Comparison of ENCODE assay signal across 1 cellular context in the genomic region with DNA sequence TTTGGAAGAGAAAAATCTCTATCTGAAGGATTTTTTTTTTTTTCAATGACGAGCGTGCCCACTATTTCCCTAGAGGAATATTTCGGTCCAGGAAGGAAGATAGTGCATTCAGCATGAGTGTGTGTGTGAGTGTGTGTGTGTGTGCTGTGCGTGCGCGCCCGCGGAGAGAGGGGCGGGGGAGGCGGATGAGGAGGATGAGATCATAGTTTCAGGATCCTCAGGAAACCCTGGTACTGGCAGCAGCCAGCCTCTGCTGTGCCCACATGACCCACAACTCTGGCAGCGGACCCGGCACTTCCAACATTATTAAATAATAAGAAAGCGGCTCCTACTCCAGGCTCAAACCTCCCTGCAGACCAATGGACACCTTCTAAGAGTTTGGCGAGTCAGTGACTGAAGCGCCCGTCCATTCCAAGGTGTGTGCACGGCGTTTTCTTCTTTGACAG.
TF ChIP-seq lines count a peak whose summit lies in the region.

No MANE protein-coding gene starts in this region.

TF ChIP-seq in HEK293, 187 proteins besides CTCF, POLR2A, EP300 and RAD21 (continued from another document):
- TF ChIP-seq, protein P1, sequence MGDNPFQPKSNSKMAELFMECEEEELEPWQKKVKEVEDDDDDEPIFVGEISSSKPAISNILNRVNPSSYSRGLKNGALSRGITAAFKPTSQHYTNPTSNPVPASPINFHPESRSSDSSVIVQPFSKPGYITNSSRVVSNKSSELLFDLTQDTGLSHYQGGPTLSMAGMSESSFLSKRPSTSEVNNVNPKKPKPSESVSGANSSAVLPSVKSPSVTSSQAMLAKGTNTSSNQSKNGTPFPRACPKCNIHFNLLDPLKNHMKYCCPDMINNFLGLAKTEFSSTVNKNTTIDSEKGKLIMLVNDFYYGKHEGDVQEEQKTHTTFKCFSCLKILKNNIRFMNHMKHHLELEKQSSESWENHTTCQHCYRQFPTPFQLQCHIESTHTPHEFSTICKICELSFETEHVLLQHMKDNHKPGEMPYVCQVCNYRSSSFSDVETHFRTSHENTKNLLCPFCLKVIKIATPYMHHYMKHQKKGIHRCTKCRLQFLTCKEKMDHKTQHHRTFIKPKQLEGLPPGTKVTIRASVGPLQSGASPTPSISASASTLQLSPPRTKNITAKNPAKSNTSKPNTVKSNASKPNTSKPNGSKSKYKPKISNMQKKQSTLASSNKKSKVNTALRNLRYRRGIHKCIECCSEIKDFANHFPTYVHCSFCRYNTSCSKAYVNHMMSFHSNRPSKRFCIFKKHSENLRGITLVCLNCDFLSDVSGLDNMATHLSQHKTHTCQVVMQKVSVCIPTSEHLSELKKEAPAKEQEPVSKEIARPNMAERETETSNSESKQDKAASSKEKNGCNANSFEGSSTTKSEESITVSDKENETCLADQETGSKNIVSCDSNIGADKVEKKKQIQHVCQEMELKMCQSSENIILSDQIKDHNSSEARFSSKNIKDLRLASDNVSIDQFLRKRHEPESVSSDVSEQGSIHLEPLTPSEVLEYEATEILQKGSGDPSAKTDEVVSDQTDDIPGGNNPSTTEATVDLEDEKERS (tag by site-specific recombination; IDR thresholded peaks at IDR 0.05) = no peak
- TF ChIP-seq ZNF510 (tag by site-specific recombination; IDR thresholded peaks at IDR 0.05; ENCODE audit: insufficient replicate concordance) = no peak
- TF ChIP-seq ZNF768 (tag by site-specific recombination; IDR thresholded peaks at IDR 0.05) = no peak
